ENCODE assay signal across 9 cellular contexts in genomic region chr11:74672956-74673895, GRCh38. TPM values are rescaled to one million over a fixed set of nuclear protein-coding genes. Genes with fewer than 3 reads are reported as not detected.
A peak's percentile ranks its signal among the peaks of the same experiment; 100 is the strongest.
DNase-seq lines count a peak whose midpoint lies in the region; ATAC-seq and TF ChIP-seq lines count a peak whose summit lies in the region.
"Had no signal": no experiment of that assay in that cellular context is flagged by ENCODE, and none has a peak within 500 bp of the region (broad histone marks: within the 10 kb centered on the region; RNA-seq: fewer than 3 reads in every experiment).

No MANE protein-coding gene starts in this region.

- H3K9me3 Mint-ChIP-seq in GM23338: peaks cover 3% of the 10 kb centered on the region; the same call in 1 of the 3 replicates
- H3K9me3 Mint-ChIP-seq: activated naive CD8-positive, alpha-beta T cell treated with anti-CD3 and anti-CD28 coated beads for 36 hours had no signal

- intact Hi-C loops in IMR-90 (cut with micrococcal nuclease): loop anchor here (1.0 kb wide), 2 partner anchors 23 to 53 kb away; no protein-coding TSS in a partner anchor
- intact Hi-C loops in ascending aorta (cut with DNase I): no loop called here
- intact Hi-C loops in transverse colon (cut with DNase I; ENCODE audit: low total_unique reads): no loop called here

- H2BK120ac ChIP-seq in IMR-90 (ENCODE audit: low read depth, low read length): peak overlapping the region; percentile 94

- no peak for TF ChIP-seq EP300 in transverse colon (IDR thresholded peaks at IDR 0.05; ENCODE audit: low read depth)

- H3K79me1 ChIP-seq in IMR-90 (ENCODE audit: low read depth in 1 of 2, low read length in 2 of 2): no peaks in the 10 kb centered on the region; a peak in 1 of 4 replicates

- H3K27me3 ChIP-seq in IMR-90 (ENCODE audit: control insufficient read depth, insufficient read depth, low read length): no peaks in the 10 kb centered on the region
- no peaks in the 10 kb centered on the region for H3K27me3 ChIP-seq in ascending aorta
- no peaks in the 10 kb centered on the region for H3K27me3 ChIP-seq in kidney epithelial cell (ENCODE audit: control insufficient read depth, insufficient read depth, low read length)
- no peaks in the 10 kb centered on the region for H3K27me3 ChIP-seq in transverse colon
- H3K27me3 ChIP-seq in GM23338 (ENCODE audit: insufficient read depth): no peaks in the 10 kb centered on the region

- H3K4me2 ChIP-seq in IMR-90 (ENCODE audit: low read depth, low read length): peak overlapping the region; percentile 48
- no peak overlapping the region for H3K4me2 ChIP-seq in GM23338

- H2AFZ ChIP-seq in IMR-90 (replicated peaks; ENCODE audit: low read length, poor library complexity) (peak overlapping the region; percentile 69), GM23338 (no peak overlapping the region)

- peak overlapping the region; percentile 95; the same call in 2 of the 3 replicates for H2BK15ac ChIP-seq in IMR-90 (ENCODE audit: low read depth, low read length)

- H3K79me2 ChIP-seq in GM23338 (replicated peaks; ENCODE audit: insufficient read depth): no peaks in the 10 kb centered on the region

- WGBS in IMR-90 (ENCODE audit: extremely low coverage in 2 of 2, insufficient read length in 1 of 2), 2 experiments: 8% methylated on average over 6 of the region's 13 CpGs; no CpG with 5 or more reads in 1 of the 2 experiments
- WGBS in transverse colon (ENCODE audit: low coverage in 1 of 2), 2 donors: 60 to 85% methylated on average over 5 to 13 of the region's 13 CpGs

- no peaks in the 10 kb centered on the region for H3K9me2 ChIP-seq in GM23338 (ENCODE audit: insufficient read depth)

- H3K4me3 Mint-ChIP-seq in GM23338: no peak overlapping the region
- H3K4me3 Mint-ChIP-seq: activated naive CD8-positive, alpha-beta T cell treated with anti-CD3 and anti-CD28 coated beads for 36 hours had no signal

- peak overlapping the region; percentile 59 for H3K56ac ChIP-seq in IMR-90 (ENCODE audit: extremely low read depth, insufficient read depth, low read length)

- H3K36me3 Mint-ChIP-seq in GM23338 (ENCODE audit: low read depth): peaks cover 6% of the 10 kb centered on the region; the same call in 2 of the 3 replicates

- ATAC-seq in IMR-90 (ENCODE audit: low read depth) (peak; percentile 90), GM21619 (IDR thresholded peaks at IDR 0.05; ENCODE audit: unreplicated experiment) (no peak), GM23338 (no peak)

- peak overlapping the region; percentile 77 for H3K23ac ChIP-seq in IMR-90 (ENCODE audit: low read depth, low read length)

- peak overlapping the region; percentile 96 for H2BK20ac ChIP-seq in IMR-90 (ENCODE audit: low read depth, low read length)

- dilution Hi-C loops in IMR-90 (cut with HindIII; ENCODE audit: low sequenced_read_pairs, unreplicated experiment): no loop called here

- H2AK9ac ChIP-seq in IMR-90 (replicated peaks; ENCODE audit: low read depth, low read length, poor library complexity): peak overlapping the region; percentile 79

- BruUV-seq in IMR-90 (replicated peaks; lab: Mats Ljungman, UMichigan): TSS peak; percentile 70

- peak overlapping the region; percentile 83 for H3K18ac ChIP-seq in IMR-90 (ENCODE audit: low read depth, low read length)

- peak overlapping the region; percentile 99 for H4K5ac ChIP-seq in IMR-90 (ENCODE audit: low read depth, low read length)

- H3K27ac ChIP-seq in IMR-90 (ENCODE audit: insufficient read depth, low read length): peak overlapping the region; percentile 89
- H3K27ac ChIP-seq in ascending aorta: peak overlapping the region; percentile 56 to 76
- peak overlapping the region; percentile 67 to 81 (median 74) for H3K27ac ChIP-seq in transverse colon
- H3K27ac ChIP-seq in GM23338 (ENCODE audit: low read depth): no peak overlapping the region

- H3F3A ChIP-seq in GM23338 (replicated peaks; ENCODE audit: low read depth): no peaks in the 10 kb centered on the region

- H4K20me1 ChIP-seq in IMR-90 (ENCODE audit: insufficient read depth, low read length): no peaks in the 10 kb centered on the region
- no peaks in the 10 kb centered on the region for H4K20me1 ChIP-seq in GM23338 (replicated peaks; ENCODE audit: insufficient read depth)

- peak; percentile 46 for TF ChIP-seq POLR2A in IMR-90 (IDR thresholded peaks at IDR 0.05; ENCODE audit: low read depth, low read length)
- no peak for TF ChIP-seq POLR2A in transverse colon (IDR thresholded peaks at IDR 0.05)

- in situ Hi-C loops in IMR-90 (cut with MboI; ENCODE audit: low sequenced_read_pairs): no loop called here
- in situ Hi-C loops in transverse colon (cut with MboI; ENCODE audit: low pct_ligation_motif_present in 1 of 4, low pct_unique_long_range_greater_than_20kb in 1 of 4, low sequenced_read_pairs in 3 of 4): no loop called here

- H3K36me3 ChIP-seq in IMR-90 (ENCODE audit: control insufficient read depth, insufficient read depth, low read length): no peaks in the 10 kb centered on the region
- H3K36me3 ChIP-seq in ascending aorta: no peaks in the 10 kb centered on the region
- no peaks in the 10 kb centered on the region for H3K36me3 ChIP-seq in kidney epithelial cell (ENCODE audit: control insufficient read depth, insufficient read depth, low read length)
- H3K36me3 ChIP-seq in transverse colon: no peaks in the 10 kb centered on the region
- no peaks in the 10 kb centered on the region for H3K36me3 ChIP-seq in GM23338 (ENCODE audit: insufficient read depth)

- peak overlapping the region; percentile 83 for H3K14ac ChIP-seq in IMR-90 (replicated peaks; ENCODE audit: low read depth, low read length)

- H4K8ac ChIP-seq in IMR-90 (ENCODE audit: low read depth in 2 of 2, low read length in 2 of 2): peak overlapping the region; percentile 89 to 92

- peak overlapping the region; percentile 92 for H3K4ac ChIP-seq in IMR-90 (ENCODE audit: low read depth, low read length)

- H3K9ac ChIP-seq in IMR-90 (ENCODE audit: low read depth, low read length): peak overlapping the region; percentile 47

- TF ChIP-seq CTCF in IMR-90 (conservative IDR thresholded peaks at IDR 0.05; ENCODE audit: low read depth, low read length) (no peak), ascending aorta (IDR thresholded peaks at IDR 0.05) (no peak), kidney epithelial cell (IDR thresholded peaks at IDR 0.05; ENCODE audit: insufficient read depth, low read length, poor library complexity, severe bottlenecking) (no peak), transverse colon (IDR thresholded peaks at IDR 0.05) (no peak), GM23338 (conservative IDR thresholded peaks at IDR 0.05; ENCODE audit: low read depth in 2 of 2) (no peak)

- H3K4me1 Mint-ChIP-seq in GM23338: no peaks in the 10 kb centered on the region; the same call in 2 of the 3 replicates
- H3K4me1 Mint-ChIP-seq: activated naive CD8-positive, alpha-beta T cell treated with anti-CD3 and anti-CD28 coated beads for 36 hours had no signal

- H3K4me3 ChIP-seq in IMR-90 (ENCODE audit: insufficient read depth, low read depth, low read length) (no peak overlapping the region), ascending aorta (no peak overlapping the region), kidney epithelial cell (ENCODE audit: low read depth, low read length) (no peak overlapping the region), transverse colon (no peak overlapping the region), GM23338 (no peak overlapping the region)

- TF ChIP-seq RAD21 in IMR-90 (IDR thresholded peaks at IDR 0.05; ENCODE audit: low read length): peak; percentile 23; the same call in 1 of the 2 replicates

- POLR2A ChIA-PET in IMR-90 (lab: Charles Lee; ENCODE audit: unreplicated experiment): no interaction called here

- CTCF ChIA-PET in IMR-90 (lab: Yijun Ruan, JAX): interaction anchor here (0.7 to 3.0 kb wide), 3 partner anchors 21 to 67 kb away, joined by 3 to 11 read pairs (median 3); no protein-coding TSS in a partner anchor

- H3K4me1 ChIP-seq in IMR-90 (ENCODE audit: control insufficient read depth, insufficient read depth, low read length): peaks cover 24% of the 10 kb centered on the region
- peaks cover 4 to 15% of the 10 kb centered on the region in 2 donors for H3K4me1 ChIP-seq in ascending aorta
- peaks cover 3 to 15% (median 9%) of the 10 kb centered on the region in 4 donors for H3K4me1 ChIP-seq in transverse colon
- H3K4me1 ChIP-seq in GM23338 (ENCODE audit: insufficient read depth): no peaks in the 10 kb centered on the region

- peak overlapping the region; percentile 94 for H2AK5ac ChIP-seq in IMR-90 (ENCODE audit: low read depth, low read length)

- peak overlapping the region; percentile 97 for H4K91ac ChIP-seq in IMR-90 (ENCODE audit: insufficient read depth, low read depth, low read length)

- H3K9me3 ChIP-seq in IMR-90 (ENCODE audit: control insufficient read depth, insufficient read depth, low read length): peaks cover 2% of the 10 kb centered on the region; the same call in 1 of the 2 replicates
- H3K9me3 ChIP-seq in ascending aorta: no peaks in the 10 kb centered on the region
- H3K9me3 ChIP-seq in transverse colon: no peaks in the 10 kb centered on the region

- peak; percentile 100 for DNase-seq in IMR-90
- DNase-seq in ascending aorta (ENCODE audit: low spot score in 2 of 2): peak; percentile 57 to 88
- peak; percentile 83 for DNase-seq in kidney epithelial cell (ENCODE audit: low read depth)
- DNase-seq in transverse colon: peak; percentile 59
- no peak for DNase-seq in NK-92 (lab: John Stamatoyannopoulos, UW; ENCODE audit: unreplicated experiment)
- DNase-seq in NCI-H1436 treated with DMSO at 0.1 percent for 48 hours (lab: John Stamatoyannopoulos, UW): no peak
- DNase-seq in GM23338 (ENCODE audit: low spot score): no peak
- DNase-seq: activated naive CD8-positive, alpha-beta T cell treated with anti-CD3 and anti-CD28 coated beads for 36 hours had no signal

- peak overlapping the region; percentile 98 for H2BK5ac ChIP-seq in IMR-90 (ENCODE audit: low read depth, low read length, poor library complexity, severe bottlenecking)

- H3K27ac Mint-ChIP-seq in GM23338: no peak overlapping the region
- H3K27ac Mint-ChIP-seq: activated naive CD8-positive, alpha-beta T cell treated with anti-CD3 and anti-CD28 coated beads for 36 hours had no signal

- H3K27me3 Mint-ChIP-seq in GM23338 (ENCODE audit: insufficient read depth, low read depth, poor library complexity): peaks cover 1% of the 10 kb centered on the region
- H3K27me3 Mint-ChIP-seq: activated naive CD8-positive, alpha-beta T cell treated with anti-CD3 and anti-CD28 coated beads for 36 hours had no signal

- H3K9me1 ChIP-seq in IMR-90 (ENCODE audit: insufficient read depth, low read length): peaks cover 15% of the 10 kb centered on the region

TF ChIP-seq in IMR-90, 13 proteins besides CTCF, POLR2A, EP300 and RAD21 (continues in another document):
- TF ChIP-seq FOS (IDR thresholded peaks at IDR 0.05; ENCODE audit: low read depth, low read length): peak; percentile 82

RNA-seq across cellular contexts. Expression of gene CHRDL2, which starts 58.0 kb away (rescaled TPM):
- total RNA-seq in IMR-90 (2012; rRNA removed) (not detected in 2 replicates), ascending aorta (not detected), kidney epithelial cell (not detected in 2 replicates), transverse colon (10 to 100 TPM in 1 of 4 donors, 1 to 10 TPM in 3; 2.2 to 20.9 (median 4.0) TPM)
- polyA plus RNA-seq in IMR-90 (2012; rRNA removed) (0.37 and 0.80 TPM in 2 replicates), GM23338 (2016; fragmentation: Nextera tagmentation; extraction: Ambion mirVana) (0.38 TPM in 1 of 2 replicates, not detected in the other)
- polyA plus RNA-seq in IMR-90 (2012; cell fraction: cytosol; rRNA removed): 0.95 and 2.3 TPM in 2 replicates
- polyA plus RNA-seq in IMR-90 (2012; cell fraction: nucleus; rRNA removed; ENCODE audit: low replicate concordance): 0.64 and 0.66 TPM in 2 replicates
- total RNA-seq in GM23338 (2014; rRNA removed; shearing (Covaris generic)): 0.16 and 0.21 TPM in 2 replicates
- total RNA-seq: activated naive CD8-positive, alpha-beta T cell treated with anti-CD3 and anti-CD28 coated beads for 36 hours had no signal

Comparison
In these comparisons a context has a peak if more than half of its experiments do, and no peak if none do; other contexts are left out.
1. DNase-seq: peak in IMR-90 (single experiment), ascending aorta (2 of 2), kidney epithelial cell (single experiment) and transverse colon (single experiment); none in NK-92 (single experiment), NCI-H1436 treated with DMSO at 0.1 percent for 48 hours (single experiment) and GM23338 (single experiment).